ENCODE assay signal across 1 cellular context in genomic region chr11:460331-461199, GRCh38.
TF ChIP-seq lines count a peak whose summit lies in the region.

No MANE protein-coding gene starts in this region.

TF ChIP-seq in K562, 482 proteins besides CTCF, POLR2A, EP300 and RAD21 (continued from another document and continues in another):
- TF ChIP-seq TSHZ1 (CRISPR knock-in tag; IDR thresholded peaks at IDR 0.05) (no peak), BMI1 (IDR thresholded peaks at IDR 0.05; ENCODE audit: low read length) (no peak), ARID3A (IDR thresholded peaks at IDR 0.05; ENCODE audit: borderline replicate concordance, low read depth, low read length) (no peak), MGA (IDR thresholded peaks at IDR 0.05) (peak; percentile 92), USF1 (CRISPR knock-in tag; IDR thresholded peaks at IDR 0.05) (peak; percentile 99), SLC30A9 (CRISPR knock-in tag; IDR thresholded peaks at IDR 0.05) (no peak), RHOXF2B (CRISPR knock-in tag; conservative IDR thresholded peaks at IDR 0.05) (no peak), ZNF778 (CRISPR knock-in tag; IDR thresholded peaks at IDR 0.05) (no peak), UBTF (IDR thresholded peaks at IDR 0.05; ENCODE audit: borderline replicate concordance in 1 of 2, low read depth in 2 of 2, low read length in 2 of 2) (peak; percentile 95 to 99; a peak in 3 of 4 replicates), E2F5 (CRISPR knock-in tag; IDR thresholded peaks at IDR 0.05) (peak; percentile 80; the same call in 1 of the 2 replicates), ZNF639 (CRISPR knock-in tag; conservative IDR thresholded peaks at IDR 0.05 in 1 of 2, IDR thresholded peaks at IDR 0.05 in 1 of 2) (peak in 1 of 2 experiments; percentile 70; a peak in 1 of 4 replicates), KDM4B (IDR thresholded peaks at IDR 0.05; ENCODE audit: borderline replicate concordance in 2 of 2, low read depth in 1 of 2) (no peak), DEAF1 (CRISPR knock-in tag; IDR thresholded peaks at IDR 0.05) (no peak), SMAD1 (IDR thresholded peaks at IDR 0.05; ENCODE audit: low read depth, low read length, partially characterized antibody) (no peak), ATF1 (CRISPR knock-in tag; IDR thresholded peaks at IDR 0.05) (no peak; the same call in 1 of the 2 replicates), ATF1 (tag; IDR thresholded peaks at IDR 0.05) (peak; percentile 83), ZNF239 (CRISPR knock-in tag; IDR thresholded peaks at IDR 0.05) (no peak; the same call in 1 of the 2 replicates), RNF219 (CRISPR knock-in tag; IDR thresholded peaks at IDR 0.05) (no peak), HNRNPH1 (optimal IDR thresholded peaks at IDR 0.05; ENCODE audit: low read depth, low read length) (no peak), ZNF121 (CRISPR knock-in tag; conservative IDR thresholded peaks at IDR 0.05) (no peak), NEUROD1 (IDR thresholded peaks at IDR 0.05; ENCODE audit: borderline replicate concordance, low read depth, low read length, partially characterized antibody) (no peak), ZNF583 (CRISPR knock-in tag; IDR thresholded peaks at IDR 0.05) (no peak; the same call in 1 of the 2 replicates), ZEB2 (IDR thresholded peaks at IDR 0.05) (peak; percentile 72), ZNF175 (CRISPR knock-in tag; IDR thresholded peaks at IDR 0.05; ENCODE audit: low read depth) (peak; percentile 87), ZNF165 (CRISPR knock-in tag; IDR thresholded peaks at IDR 0.05; ENCODE audit: borderline replicate concordance) (no peak), MAFG (tag; conservative IDR thresholded peaks at IDR 0.05) (no peak)
